20 cellular contexts compared by ENCODE assay signal in the genomic region with DNA sequence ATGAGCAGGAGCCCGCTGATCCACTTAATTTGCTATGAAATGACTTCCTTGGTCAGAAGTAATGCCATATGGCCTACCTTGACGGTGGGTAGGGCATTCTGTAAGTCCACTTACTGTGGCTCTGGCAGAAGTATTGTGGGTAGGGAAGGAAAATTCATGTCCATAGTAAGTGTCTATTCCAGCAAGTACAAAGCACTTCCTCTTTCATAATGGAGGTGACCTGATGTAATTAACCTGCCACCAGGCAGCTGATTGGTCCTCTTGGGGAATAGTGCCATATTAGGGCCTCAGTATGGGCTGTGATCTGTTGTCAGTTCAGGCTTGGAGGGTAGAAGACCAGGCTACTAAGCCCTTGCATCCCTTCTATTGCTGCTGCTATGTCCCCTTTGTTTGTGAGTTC.
"Had no signal": no experiment of that assay in that cellular context is flagged by ENCODE, and none has a peak within 500 bp of the region (broad histone marks: within the 10 kb centered on the region; RNA-seq: fewer than 3 reads in every experiment).

No MANE protein-coding gene starts in this region.

- ATAC-seq: activated naive CD4-positive, alpha-beta T cell treated with anti-CD3 and anti-CD28 coated beads, Interleukin-2, amount 50 U/mL, for 72 hours; body of pancreas; effector memory CD8-positive, alpha-beta T cell; gastrocnemius medialis; heart right ventricle; left lobe of liver; psoas muscle; sciatic nerve; stimulated activated naive CD8-positive, alpha-beta T cell treated with anti-CD3 and anti-CD28 coated beads, Interleukin-15, Interleukin-2, amounts not matched to agents 100 U/mL and 50 U/mL, for 24 hours had no signal

- H3K27me3 ChIP-seq: body of pancreas, gastrocnemius medialis, heart right ventricle, spleen, suprapubic skin had no signal

- H3K27ac ChIP-seq: body of pancreas, epithelial cell of prostate, gastrocnemius medialis, heart right ventricle, psoas muscle, suprapubic skin had no signal

- H3K36me3 ChIP-seq: gastrocnemius medialis, heart right ventricle, spleen, suprapubic skin had no signal

- DNase-seq: activated CD4-positive, alpha-beta T cell treated with anti-CD3 and anti-CD28 coated beads, Interleukin-2, amount 10 ng/mL, durations not matched to agents 7 days and 5 days; activated CD4-positive, CD25-positive, alpha-beta regulatory T cell; activated CD8-positive, alpha-beta memory T cell treated with anti-CD3 and anti-CD28 coated beads for 24 hours; amniotic stem cell; body of pancreas; central memory CD4-positive, alpha-beta T cell; cortex of kidney; effector memory CD8-positive, alpha-beta T cell; gastrocnemius medialis; heart right ventricle; mammary epithelial cell; psoas muscle; spleen; stimulated activated CD4-positive, alpha-beta T cell treated with anti-CD3 and anti-CD28 coated beads, Interleukin-2, amount 100 ng/mL, for 24 hours; stimulated activated naive CD8-positive, alpha-beta T cell treated with anti-CD3 and anti-CD28 coated beads, Interleukin-15, Interleukin-2, amounts not matched to agents 100 U/mL and 50 U/mL, for 24 hours had no signal

- H3K4me1 ChIP-seq: body of pancreas, gastrocnemius medialis, heart right ventricle, psoas muscle, suprapubic skin had no signal

- H3K9me3 ChIP-seq: body of pancreas, gastrocnemius medialis, heart right ventricle, psoas muscle, spleen, suprapubic skin had no signal

- H3K4me3 ChIP-seq: body of pancreas, gastrocnemius medialis, heart right ventricle, psoas muscle, spleen, suprapubic skin had no signal
